Comparison of ENCODE assay signal across 32 cellular contexts in the genomic region with DNA sequence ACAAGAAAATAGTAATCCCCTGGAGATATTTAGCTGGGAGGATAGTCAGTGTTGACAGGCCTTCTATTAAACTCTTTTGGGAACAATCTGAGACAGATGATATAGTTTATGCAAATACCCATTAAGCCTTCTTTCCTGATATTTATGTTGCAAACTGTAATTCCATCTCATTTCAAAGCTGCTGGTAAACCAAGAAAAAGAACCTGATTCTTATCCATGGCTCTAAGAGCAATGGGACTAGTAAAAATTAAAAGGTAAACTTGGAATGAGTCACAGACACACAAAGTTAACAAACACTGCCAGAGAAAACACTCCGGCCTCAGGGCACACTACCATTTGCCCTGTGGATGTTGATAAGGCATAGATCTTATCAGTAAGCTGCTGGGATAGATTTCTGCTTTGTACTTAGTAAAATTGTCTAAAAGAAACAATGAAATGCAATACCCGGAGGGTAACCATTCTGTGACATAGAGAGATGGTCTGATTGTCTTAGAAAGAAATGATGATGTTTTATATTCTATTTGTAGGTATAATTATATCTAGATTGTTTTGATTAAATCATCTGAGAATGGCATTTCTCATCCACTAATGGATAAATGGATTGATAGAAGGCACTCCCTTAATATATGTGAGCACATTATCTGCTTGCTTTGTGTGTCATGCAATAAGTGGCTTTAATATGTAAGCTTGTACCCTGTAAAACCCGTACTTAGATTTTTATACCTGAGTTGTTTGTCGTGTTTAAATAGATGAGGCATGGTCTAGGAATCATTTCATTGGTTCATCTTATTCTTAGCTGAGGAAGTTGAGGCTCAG. TPM values are rescaled to one million over a fixed set of nuclear protein-coding genes. Genes with fewer than 3 reads are reported as not detected.
DNase-seq lines count a peak whose midpoint lies in the region; ATAC-seq, FAIRE-seq and TF ChIP-seq lines count a peak whose summit lies in the region.
"Had no signal": no experiment of that assay in that cellular context is flagged by ENCODE, and none has a peak within 500 bp of the region (broad histone marks: within the 10 kb centered on the region; RNA-seq: fewer than 3 reads in every experiment).

No MANE protein-coding gene starts in this region.

- intact Hi-C loops in Right ventricle myocardium inferior (cut with DNase I) = no loop called here
- intact Hi-C loops in posterior cingulate gyrus (cut with DNase I) = no loop called here

- H2AFZ ChIP-seq in SK-N-SH (ENCODE audit: low read depth) = no peak overlapping the region
- H2AFZ ChIP-seq: GM23338 had no signal

- H3F3A ChIP-seq in SK-N-SH (replicated peaks; ENCODE audit: insufficient read depth) = no peaks in the 10 kb centered on the region

- H3K27ac ChIP-seq in SK-N-SH (ENCODE audit: low read depth in 2 of 2, low read length in 1 of 2) = no peak overlapping the region
- H3K27ac ChIP-seq: BLaER1, brain microvascular endothelial cell, lower lobe of right lung, Peyer's patch, vagina had no signal

- ATAC-seq in SK-N-SH treated with all-trans-retinoic acid at 6 μM for 48 hours (no peak), Right ventricle myocardium inferior (no peak)
- ATAC-seq: GM23338; lower lobe of right lung; stimulated activated naive CD8-positive, alpha-beta T cell treated with anti-CD3 and anti-CD28 coated beads, Interleukin-15, amount 100 ng/mL, for 72 hours had no signal

- no peaks in the 10 kb centered on the region for H3K27me3 ChIP-seq in SK-N-SH (ENCODE audit: insufficient read depth)
- H3K27me3 ChIP-seq: BLaER1, brain microvascular endothelial cell, Peyer's patch, vagina had no signal

- H3K4me3 ChIP-seq in SK-N-SH (ENCODE audit: low read depth in 2 of 2, low read length in 1 of 2) = no peak overlapping the region
- H3K4me3 ChIP-seq: BLaER1, GM23338, lower lobe of right lung, Peyer's patch, smooth muscle cell, vagina had no signal

- TF ChIP-seq RAD21 in SK-N-SH (IDR thresholded peaks at IDR 0.05; ENCODE audit: low read length) = no peak

- no peaks in the 10 kb centered on the region for H3K79me2 ChIP-seq in SK-N-SH (ENCODE audit: insufficient read depth)

- DNase-seq in SK-N-SH = no peak
- peak; percentile 98 for DNase-seq in NCI-H146 (lab: John Stamatoyannopoulos, UW)
- DNase-seq in RPMI7951 (ENCODE audit: low read depth) = peak; percentile 15
- DNase-seq in RCC 7860 (ENCODE audit: low spot score) = no peak
- no peak for DNase-seq in Right ventricle myocardium inferior (ENCODE audit: missing footprints)
- DNase-seq in posterior cingulate gyrus = no peak
- DNase-seq in kidney tubule cell (ENCODE audit: low spot score) = no peak
- DNase-seq: activated CD4-positive, alpha-beta memory T cell treated with anti-CD3 and anti-CD28 coated beads, Interleukin-2, amount 10 ng/mL, durations not matched to agents 7 days and 5 days; activated CD4-positive, CD25-positive, alpha-beta regulatory T cell treated with anti-CD3 and anti-CD28 coated beads, Interleukin-2, amount 50 U/mL, for 72 hours; activated CD8-positive, alpha-beta memory T cell treated with anti-CD3 and anti-CD28 coated beads, Interleukin-2, amount 50 U/mL, for 48 hours; activated naive CD4-positive, alpha-beta T cell treated with anti-CD3 and anti-CD28 coated beads, Interleukin-2, amount 10 ng/mL, durations not matched to agents 7 days and 5 days; amniotic stem cell; brain microvascular endothelial cell; lower lobe of right lung; NCI-H1105; NCI-H2029 treated with DMSO at 0.1 percent for 48 hours; NCI-H510A; Peyer's patch; stimulated activated CD4-positive, alpha-beta T cell treated with anti-CD3 and anti-CD28 coated beads, Interleukin-1b, Interleukin-23, amount 100 ng/mL, for 48 hours; stimulated activated CD8-positive, alpha-beta memory T cell treated with anti-CD3 and anti-CD28 coated beads, Interleukin-4, amount 100 ng/mL, for 48 hours; stimulated activated naive CD8-positive, alpha-beta T cell treated with anti-CD3 and anti-CD28 coated beads, Interleukin-15, amount 100 ng/mL, for 72 hours had no signal

- H3K4me2 ChIP-seq in SK-N-SH = no peak overlapping the region
- H3K4me2 ChIP-seq: BLaER1, GM23338, smooth muscle cell had no signal

- TF ChIP-seq CTCF in SK-N-SH (IDR thresholded peaks at IDR 0.05) = no peak

- no peak for FAIRE-seq in RCC 7860 (lab: Jason Lieb, UNC)
- FAIRE-seq: endothelial cell of umbilical vein, GM12892, keratinocyte had no signal

- CTCF ChIA-PET in SK-N-SH (lab: Yijun Ruan, JAX) = no interaction called here

- WGBS in SK-N-SH (ENCODE audit: low lambda C conversion rate) = 4% methylated on average over 4 of the region's 4 CpGs

- no peaks in the 10 kb centered on the region for H4K20me1 ChIP-seq in SK-N-SH (ENCODE audit: insufficient read depth)
- H4K20me1 ChIP-seq: BLaER1 had no signal

- no peaks in the 10 kb centered on the region for H3K36me3 ChIP-seq in SK-N-SH (replicated peaks in 1 of 2; ENCODE audit: control insufficient read depth in 1 of 2, insufficient read depth in 2 of 2, low read length in 1 of 2)
- H3K36me3 ChIP-seq: BLaER1, brain microvascular endothelial cell, lower lobe of right lung, Peyer's patch, vagina had no signal

- H3K4me1 ChIP-seq in SK-N-SH (ENCODE audit: control insufficient read depth in 1 of 2, insufficient read depth in 2 of 2, low read depth in 1 of 2, low read length in 1 of 2) = no peaks in the 10 kb centered on the region
- H3K4me1 ChIP-seq: BLaER1, lower lobe of right lung, Peyer's patch, vagina had no signal

- no peak for TF ChIP-seq EP300 in SK-N-SH (IDR thresholded peaks at IDR 0.05; ENCODE audit: borderline replicate concordance in 1 of 2, low read depth in 1 of 2, low read length in 1 of 2)

- POLR2A ChIA-PET in SK-N-SH (lab: Yijun Ruan, JAX) = no interaction called here

- H3K9me3 ChIP-seq in SK-N-SH = no peaks in the 10 kb centered on the region
- H3K9me3 ChIP-seq: lower lobe of right lung, vagina had no signal

- H3K9me2 ChIP-seq in SK-N-SH = no peaks in the 10 kb centered on the region

- no peak overlapping the region for H3K9ac ChIP-seq in SK-N-SH
- H3K9ac ChIP-seq: BLaER1 had no signal

TF ChIP-seq in SK-N-SH, 30 proteins besides CTCF, POLR2A, EP300 and RAD21:
- TF ChIP-seq NFIC (IDR thresholded peaks at IDR 0.05; ENCODE audit: borderline replicate concordance) (no peak), RFX5 (IDR thresholded peaks at IDR 0.05; ENCODE audit: low read length) (no peak), GATA2 (CRISPR knock-in tag; IDR thresholded peaks at IDR 0.05) (0 out of 2 replicates have a peak, but pooled peaks have one; percentile 6)

TF ChIP-seq in SK-N-SH treated with all-trans-retinoic acid at 6 μM for 48 hours, 23 proteins besides CTCF, POLR2A, EP300 and RAD21 (continues in another document):
- TF ChIP-seq, protein P1, sequence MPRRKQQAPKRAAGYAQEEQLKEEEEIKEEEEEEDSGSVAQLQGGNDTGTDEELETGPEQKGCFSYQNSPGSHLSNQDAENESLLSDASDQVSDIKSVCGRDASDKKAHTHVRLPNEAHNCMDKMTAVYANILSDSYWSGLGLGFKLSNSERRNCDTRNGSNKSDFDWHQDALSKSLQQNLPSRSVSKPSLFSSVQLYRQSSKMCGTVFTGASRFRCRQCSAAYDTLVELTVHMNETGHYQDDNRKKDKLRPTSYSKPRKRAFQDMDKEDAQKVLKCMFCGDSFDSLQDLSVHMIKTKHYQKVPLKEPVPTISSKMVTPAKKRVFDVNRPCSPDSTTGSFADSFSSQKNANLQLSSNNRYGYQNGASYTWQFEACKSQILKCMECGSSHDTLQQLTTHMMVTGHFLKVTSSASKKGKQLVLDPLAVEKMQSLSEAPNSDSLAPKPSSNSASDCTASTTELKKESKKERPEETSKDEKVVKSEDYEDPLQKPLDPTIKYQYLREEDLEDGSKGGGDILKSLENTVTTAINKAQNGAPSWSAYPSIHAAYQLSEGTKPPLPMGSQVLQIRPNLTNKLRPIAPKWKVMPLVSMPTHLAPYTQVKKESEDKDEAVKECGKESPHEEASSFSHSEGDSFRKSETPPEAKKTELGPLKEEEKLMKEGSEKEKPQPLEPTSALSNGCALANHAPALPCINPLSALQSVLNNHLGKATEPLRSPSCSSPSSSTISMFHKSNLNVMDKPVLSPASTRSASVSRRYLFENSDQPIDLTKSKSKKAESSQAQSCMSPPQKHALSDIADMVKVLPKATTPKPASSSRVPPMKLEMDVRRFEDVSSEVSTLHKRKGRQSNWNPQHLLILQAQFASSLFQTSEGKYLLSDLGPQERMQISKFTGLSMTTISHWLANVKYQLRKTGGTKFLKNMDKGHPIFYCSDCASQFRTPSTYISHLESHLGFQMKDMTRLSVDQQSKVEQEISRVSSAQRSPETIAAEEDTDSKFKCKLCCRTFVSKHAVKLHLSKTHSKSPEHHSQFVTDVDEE (CRISPR knock-in tag; IDR thresholded peaks at IDR 0.05) = no peak
- TF ChIP-seq TOX (CRISPR knock-in tag; IDR thresholded peaks at IDR 0.05; ENCODE audit: borderline replicate concordance) (no peak), ZNF8 (CRISPR knock-in tag; IDR thresholded peaks at IDR 0.05) (no peak), CSDC2 (CRISPR knock-in tag; IDR thresholded peaks at IDR 0.05) (no peak), ISL1 (CRISPR knock-in tag; IDR thresholded peaks at IDR 0.05) (no peak), GLIS3 (CRISPR knock-in tag; IDR thresholded peaks at IDR 0.05) (no peak), ZNF70 (CRISPR knock-in tag; IDR thresholded peaks at IDR 0.05) (no peak), ZFP3 (CRISPR knock-in tag; IDR thresholded peaks at IDR 0.05) (no peak), ZC3H10 (CRISPR knock-in tag; IDR thresholded peaks at IDR 0.05) (no peak), RARB (CRISPR knock-in tag; IDR thresholded peaks at IDR 0.05) (no peak), BACH2 (CRISPR knock-in tag; IDR thresholded peaks at IDR 0.05; ENCODE audit: borderline replicate concordance) (no peak), PATZ1 (CRISPR knock-in tag; IDR thresholded peaks at IDR 0.05; ENCODE audit: borderline replicate concordance) (no peak)

RNA-seq across cellular contexts. Expression of gene GALR1, which starts 13.2 kb away (rescaled TPM):
- not detected in 2 replicates for polyA plus RNA-seq in SK-N-SH (2012; rRNA removed)
- not detected in 2 replicates for polyA plus RNA-seq in SK-N-SH (2012; cell fraction: cytosol; rRNA removed)
- not detected in 2 replicates for polyA plus RNA-seq in SK-N-SH (2012; cell fraction: nucleus; rRNA removed)
- total RNA-seq in RPMI7951 (2014; rRNA removed; shearing (Covaris generic)) = not detected in 2 replicates
- total RNA-seq in Right ventricle myocardium inferior = not detected
- total RNA-seq: activated CD4-positive, alpha-beta memory T cell treated with anti-CD3 and anti-CD28 coated beads, Interleukin-2, amount 10 ng/mL, durations not matched to agents 7 days and 5 days; chondrocyte; endothelial cell of umbilical vein; lower lobe of right lung; osteoblast; smooth muscle cell had no signal
- polyA plus RNA-seq: endothelial cell of umbilical vein, IgD-negative memory B cell, keratinocyte, smooth muscle cell had no signal

Comparison
In these comparisons a context has a peak if more than half of its experiments do, and no peak if none do; other contexts are left out.
1. DNase-seq: peak in NCI-H146 (single experiment) and RPMI7951 (single experiment); none in SK-N-SH (single experiment), RCC 7860 (single experiment), Right ventricle myocardium inferior (single experiment), posterior cingulate gyrus (0 of 10) and kidney tubule cell (single experiment).